In the genomic region with DNA sequence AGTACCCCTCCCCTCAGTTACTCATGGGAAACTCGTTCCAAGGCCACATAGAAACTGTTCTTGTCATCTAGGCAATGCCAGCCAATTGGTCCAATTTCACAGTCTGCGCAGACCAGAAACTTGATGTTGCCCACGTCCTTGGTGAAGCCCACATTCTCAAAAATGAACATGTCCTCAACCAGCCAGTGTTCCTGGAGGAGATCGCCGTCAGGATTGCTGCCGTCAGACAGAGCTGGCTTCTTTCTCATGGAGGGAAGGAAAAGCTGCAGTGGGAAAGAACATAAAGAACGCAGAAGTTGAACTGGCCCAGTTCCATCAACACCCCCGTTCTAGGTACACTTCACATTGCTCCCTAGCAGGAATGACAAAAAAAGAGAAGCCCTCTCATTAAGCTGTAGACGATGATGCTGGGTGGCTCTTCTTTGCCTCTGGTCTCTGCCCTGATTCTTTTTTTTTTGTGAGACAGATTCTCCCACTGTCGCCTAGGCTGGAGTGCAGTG, we compare ENCODE assay signal across 34 cellular contexts.
"Had no signal": no experiment of that assay in that cellular context is flagged by ENCODE, and none has a peak within 500 bp of the region (broad histone marks: within the 10 kb centered on the region; RNA-seq: fewer than 3 reads in every experiment).

No MANE protein-coding gene starts in this region.

- H3K27me3 ChIP-seq: ascending aorta, esophagus muscularis mucosa, foreskin keratinocyte, gastrocnemius medialis, heart left ventricle had no signal

- H3K9me3 ChIP-seq: ascending aorta, esophagus muscularis mucosa, gastrocnemius medialis, heart left ventricle had no signal

- FAIRE-seq: bronchial epithelial cell, colon had no signal

- H3K4me1 ChIP-seq: ascending aorta, foreskin keratinocyte, gastrocnemius medialis, heart left ventricle had no signal

- H3K27ac Mint-ChIP-seq: activated CD4-positive, alpha-beta memory T cell treated with anti-CD3 and anti-CD28 coated beads for 36 hours; activated CD4-positive, alpha-beta T cell treated with anti-CD3 and anti-CD28 coated beads for 36 hours; activated CD4-positive, alpha-beta T cell treated with anti-CD3 and anti-CD28 coated beads, Interleukin-2, amount 10 ng/mL, durations not matched to agents 24 days and 14 days; activated CD8-positive, alpha-beta memory T cell treated with anti-CD3 and anti-CD28 coated beads, Interleukin-2, amount 10 ng/mL, durations not matched to agents 7 days and 5 days; activated CD8-positive, alpha-beta T cell treated with anti-CD3 and anti-CD28 coated beads, Interleukin-2, amount 10 ng/mL, durations not matched to agents 7 days and 5 days; activated naive CD8-positive, alpha-beta T cell treated with anti-CD3 and anti-CD28 coated beads, Interleukin-2, amount 10 ng/mL, durations not matched to agents 7 days and 5 days; activated T-helper 1 cell treated with anti-CD3 and anti-CD28 coated beads, Interleukin-12 subunit alpha, Interleukin-12 subunit beta, Interleukin-2, Interleukin-4 antibody, amounts not matched to agents 30 ng/mL and 10 ng/mL and 1 ng/mL, durations not matched to agents 14 hours and 24 hours and 36 hours; T-helper 2 cell treated with Interferon-gamma antibody and Interleukin-4, amounts not matched to agents 5 μg/mL and 100 μg/mL, for 36 hours had no signal

- H3K9me3 Mint-ChIP-seq: activated CD4-positive, alpha-beta memory T cell treated with anti-CD3 and anti-CD28 coated beads for 36 hours; activated CD4-positive, alpha-beta T cell treated with anti-CD3 and anti-CD28 coated beads, Interleukin-2, amount 10 ng/mL, durations not matched to agents 24 days and 14 days; activated naive CD4-positive, alpha-beta T cell treated with anti-CD3 and anti-CD28 coated beads, Interleukin-2, amount 10 ng/mL, durations not matched to agents 7 days and 5 days; activated naive CD4-positive, alpha-beta T cell treated with anti-CD3 and anti-CD28 coated beads, Interleukin-2, amount 50 U/mL, for 72 hours; activated naive CD8-positive, alpha-beta T cell treated with anti-CD3 and anti-CD28 coated beads, Interleukin-2, amount 10 ng/mL, durations not matched to agents 7 days and 5 days; activated T-helper 1 cell treated with anti-CD3 and anti-CD28 coated beads, Interleukin-12 subunit alpha, Interleukin-12 subunit beta, Interleukin-2, Interleukin-4 antibody, amounts not matched to agents 30 ng/mL and 10 ng/mL and 1 ng/mL, durations not matched to agents 14 hours and 24 hours and 36 hours; brain; effector memory CD8-positive, alpha-beta T cell; T-cell; T-helper 1 cell treated with Interleukin-12 subunit alpha and Interleukin-12 subunit beta and Interleukin-4 antibody, amounts not matched to agents 30 μg/mL and 1 μg/mL, for 36 hours; T-helper 2 cell treated with Interferon-gamma antibody and Interleukin-4, amounts not matched to agents 5 μg/mL and 100 μg/mL, for 36 hours had no signal

- H3K27me3 Mint-ChIP-seq: activated CD4-positive, alpha-beta memory T cell treated with anti-CD3 and anti-CD28 coated beads for 36 hours; activated CD4-positive, alpha-beta T cell treated with anti-CD3 and anti-CD28 coated beads for 36 hours; activated CD4-positive, alpha-beta T cell treated with anti-CD3 and anti-CD28 coated beads, Interleukin-2, amount 10 ng/mL, durations not matched to agents 24 days and 14 days; activated CD8-positive, alpha-beta memory T cell treated with anti-CD3 and anti-CD28 coated beads, Interleukin-2, amount 10 ng/mL, durations not matched to agents 7 days and 5 days; activated naive CD4-positive, alpha-beta T cell treated with anti-CD3 and anti-CD28 coated beads, Interleukin-2, amount 10 ng/mL, durations not matched to agents 7 days and 5 days; activated naive CD8-positive, alpha-beta T cell treated with anti-CD3 and anti-CD28 coated beads, Interleukin-2, amount 10 ng/mL, durations not matched to agents 7 days and 5 days; brain; effector memory CD8-positive, alpha-beta T cell; T-cell had no signal

- DNase-seq: activated CD4-positive, alpha-beta memory T cell treated with anti-CD3 and anti-CD28 coated beads for 36 hours; activated CD4-positive, alpha-beta T cell treated with anti-CD3 and anti-CD28 coated beads for 36 hours; activated CD4-positive, alpha-beta T cell treated with anti-CD3 and anti-CD28 coated beads, Interleukin-2, amount 10 ng/mL, durations not matched to agents 24 days and 14 days; activated CD4-positive, CD25-positive, alpha-beta regulatory T cell; activated CD4-positive, CD25-positive, alpha-beta regulatory T cell treated with anti-CD3 and anti-CD28 coated beads, Interleukin-2, amount 50 U/mL, for 72 hours; activated CD8-positive, alpha-beta memory T cell treated with anti-CD3 and anti-CD28 coated beads, Interleukin-2, amount 10 ng/mL, durations not matched to agents 7 days and 5 days; activated CD8-positive, alpha-beta memory T cell treated with anti-CD3 and anti-CD28 coated beads, Interleukin-2, amount 50 U/mL, for 4 hours; activated CD8-positive, alpha-beta T cell treated with anti-CD3 and anti-CD28 coated beads, Interleukin-2, amount 10 ng/mL, durations not matched to agents 7 days and 5 days; activated gamma-delta T cell; activated naive CD4-positive, alpha-beta T cell; activated naive CD4-positive, alpha-beta T cell treated with anti-CD3 and anti-CD28 coated beads, Interleukin-2, amount 10 ng/mL, durations not matched to agents 7 days and 5 days; activated naive CD8-positive, alpha-beta T cell treated with anti-CD3 and anti-CD28 coated beads, Interleukin-2, amount 10 ng/mL, durations not matched to agents 7 days and 5 days; activated T-cell treated with anti-CD3 and anti-CD28 coated beads, Interleukin-2, amount 50 U/mL, for 1 hour; activated T-cell treated with anti-CD3 and anti-CD28 coated beads, Interleukin-2, amount 50 U/mL, for 48 hours; cortex of kidney; dermis blood vessel endothelial cell; effector CD4-positive, alpha-beta T cell; effector memory CD8-positive, alpha-beta T cell; erythroblast; foreskin keratinocyte; gastrocnemius medialis; glutamatergic neuron; heart left ventricle; T-cell; T1000 had no signal

- H3K4me3 Mint-ChIP-seq: activated CD4-positive, alpha-beta memory T cell treated with anti-CD3 and anti-CD28 coated beads for 36 hours; activated CD4-positive, alpha-beta T cell treated with anti-CD3 and anti-CD28 coated beads for 36 hours; activated CD4-positive, alpha-beta T cell treated with anti-CD3 and anti-CD28 coated beads, Interleukin-2, amount 10 ng/mL, durations not matched to agents 24 days and 14 days; activated CD8-positive, alpha-beta memory T cell treated with anti-CD3 and anti-CD28 coated beads, Interleukin-2, amount 10 ng/mL, durations not matched to agents 7 days and 5 days; activated CD8-positive, alpha-beta T cell treated with anti-CD3 and anti-CD28 coated beads, Interleukin-2, amount 10 ng/mL, durations not matched to agents 7 days and 5 days; activated naive CD4-positive, alpha-beta T cell treated with anti-CD3 and anti-CD28 coated beads, Interleukin-2, amount 10 ng/mL, durations not matched to agents 7 days and 5 days; activated naive CD8-positive, alpha-beta T cell treated with anti-CD3 and anti-CD28 coated beads, Interleukin-2, amount 10 ng/mL, durations not matched to agents 7 days and 5 days; activated T-helper 1 cell treated with anti-CD3 and anti-CD28 coated beads, Interleukin-12 subunit alpha, Interleukin-12 subunit beta, Interleukin-2, Interleukin-4 antibody, amounts not matched to agents 30 ng/mL and 10 ng/mL and 1 ng/mL, durations not matched to agents 14 hours and 24 hours and 36 hours; brain; effector memory CD8-positive, alpha-beta T cell; T-cell; T-helper 1 cell treated with Interleukin-12 subunit alpha and Interleukin-12 subunit beta and Interleukin-4 antibody, amounts not matched to agents 30 μg/mL and 1 μg/mL, for 36 hours; T-helper 2 cell treated with Interferon-gamma antibody and Interleukin-4, amounts not matched to agents 5 μg/mL and 100 μg/mL, for 36 hours had no signal

- H3K27ac ChIP-seq: ascending aorta, esophagus muscularis mucosa, foreskin keratinocyte, gastrocnemius medialis, heart left ventricle had no signal

- H3K4me3 ChIP-seq: ascending aorta, esophagus muscularis mucosa, gastrocnemius medialis, heart left ventricle had no signal
